ENCODE assay signal across 31 cellular contexts in genomic region chr3:9109570-9109914, GRCh38.
DNase-seq lines count a peak whose midpoint lies in the region; ATAC-seq, FAIRE-seq and TF ChIP-seq lines count a peak whose summit lies in the region.
"Had no signal": no experiment of that assay in that cellular context is flagged by ENCODE, and none has a peak within 500 bp of the region (broad histone marks: within the 10 kb centered on the region; RNA-seq: fewer than 3 reads in every experiment).

No MANE protein-coding gene starts in this region.

- no peak for FAIRE-seq in GM12878 (lab: Jason Lieb, UNC)
- FAIRE-seq: colon, D721Med, GM12892 had no signal

- no peak overlapping the region for H3K4ac ChIP-seq in trophoblast cell (ENCODE audit: low read depth, low read length)

- RAD21 ChIA-PET in GM12878 (lab: Charles Lee; ENCODE audit: unreplicated experiment) = no interaction called here

- TF ChIP-seq EP300 in GM12878 (IDR thresholded peaks at IDR 0.05; ENCODE audit: borderline replicate concordance in 1 of 2, control insufficient read depth in 1 of 2, low read depth in 2 of 2, low read length in 2 of 2) = no peak

- ATAC-seq in Right ventricle myocardium inferior (peak; percentile 20), GM12878 (no peak)
- ATAC-seq: HCT116; PC-3; sciatic nerve; stimulated activated naive CD8-positive, alpha-beta T cell treated with anti-CD3 and anti-CD28 coated beads, Interleukin-15, amount 100 ng/mL, for 72 hours had no signal

- no peak overlapping the region for H2BK12ac ChIP-seq in trophoblast cell (ENCODE audit: low read length)

- BruUV-seq in GM12878 (replicated peaks; lab: Mats Ljungman, UMichigan) = no TSS peak

- H4K20me1 ChIP-seq in GM12878 (ENCODE audit: control insufficient read depth, insufficient read depth) = no peaks in the 10 kb centered on the region

- H3K79me2 ChIP-seq in GM12878 (ENCODE audit: control insufficient read depth, insufficient read depth, low read length) = no peaks in the 10 kb centered on the region
- peaks cover 3% of the 10 kb centered on the region for H3K79me2 ChIP-seq in trophoblast cell (ENCODE audit: control insufficient read depth, insufficient read depth, low read length, poor library complexity)

- DNase-seq in Right ventricle myocardium inferior (ENCODE audit: missing footprints) (no peak), left ventricle myocardium inferior (no peak), GM12878 (ENCODE audit: low read depth, low spot score) (no peak), kidney glomerular epithelial cell (lab: John Stamatoyannopoulos, UW) (peak; percentile 53), trophoblast cell (no peak), SW480 (ENCODE audit: low spot score) (no peak), inferior parietal cortex (ENCODE audit: extremely low spot score) (no peak), GM19238 (ENCODE audit: insufficient read length, low spot score) (no peak)
- DNase-seq: activated CD4-positive, alpha-beta memory T cell treated with anti-CD3 and anti-CD28 coated beads, Interleukin-2, amount 10 ng/mL, durations not matched to agents 7 days and 5 days; activated CD4-positive, alpha-beta T cell treated with anti-CD3 and anti-CD28 coated beads for 1 hour; activated CD8-positive, alpha-beta memory T cell treated with anti-CD3 and anti-CD28 coated beads, Interleukin-2, amount 50 U/mL, for 4 hours; activated naive CD4-positive, alpha-beta T cell treated with anti-CD3 and anti-CD28 coated beads for 36 hours; CD4-positive, alpha-beta T cell; glutamatergic neuron; islet precursor cell; NCI-H1436; NCI-H2081; NCI-H2227 treated with DMSO at 0.1 percent for 48 hours; NCI-H526; PC-3; SHP77; stimulated activated CD4-positive, alpha-beta T cell treated with anti-CD3 and anti-CD28 coated beads, Interleukin-12 subunit alpha, Interleukin-12 subunit beta, amount 100 ng/mL, for 4 hours; stimulated activated CD4-positive, alpha-beta T cell treated with anti-CD3 and anti-CD28 coated beads, Interleukin-2, amount 100 ng/mL, for 48 hours; stimulated activated naive CD8-positive, alpha-beta T cell treated with anti-CD3 and anti-CD28 coated beads, Interleukin-15, amount 100 ng/mL, for 72 hours had no signal

- H3K9ac ChIP-seq in GM12878 (ENCODE audit: control insufficient read depth, insufficient read depth, low read length) = no peak overlapping the region
- no peak overlapping the region for H3K9ac ChIP-seq in trophoblast cell (ENCODE audit: low read length)

- H3K36me3 ChIP-seq in left ventricle myocardium inferior = no peaks in the 10 kb centered on the region
- no peaks in the 10 kb centered on the region for H3K36me3 ChIP-seq in GM12878 (ENCODE audit: control insufficient read depth in 2 of 2, insufficient read depth in 2 of 2, low read length in 1 of 2)
- no peaks in the 10 kb centered on the region for H3K36me3 ChIP-seq in trophoblast cell (ENCODE audit: control insufficient read depth in 1 of 2, insufficient read depth in 2 of 2, low read length in 2 of 2)
- H3K36me3 ChIP-seq: vagina had no signal

- H2AFZ ChIP-seq in GM12878 (ENCODE audit: control insufficient read depth, low read depth, low read length) (no peak overlapping the region), trophoblast cell (ENCODE audit: insufficient read depth, low read length, poor library complexity) (no peak overlapping the region)

- H3K27ac ChIP-seq in left ventricle myocardium inferior (replicated peaks) (no peak overlapping the region), GM12878 (ENCODE audit: control insufficient read depth, insufficient read depth) (no peak overlapping the region), trophoblast cell (ENCODE audit: low read depth, low read length) (no peak overlapping the region)
- H3K27ac ChIP-seq: vagina had no signal

- H3K4me1 ChIP-seq in left ventricle myocardium inferior (peaks cover 14% of the 10 kb centered on the region), GM12878 (ENCODE audit: control insufficient read depth, insufficient read depth, low read length) (no peaks in the 10 kb centered on the region), trophoblast cell (ENCODE audit: control insufficient read depth in 1 of 2, insufficient read depth in 2 of 2, low read length in 2 of 2) (peaks cover 6 to 13% of the 10 kb centered on the region in 2 experiments)
- H3K4me1 ChIP-seq: vagina had no signal

- SMC1A ChIA-PET in GM12878 (lab: Charles Lee; ENCODE audit: uncharacterized antibody, unreplicated experiment) = no interaction called here

- H3K4me3 ChIP-seq in left ventricle myocardium inferior = no peak overlapping the region
- no peak overlapping the region for H3K4me3 ChIP-seq in GM12878
- H3K4me3 ChIP-seq in trophoblast cell (ENCODE audit: low read depth, low read length) = no peak overlapping the region
- H3K4me3 ChIP-seq: lung, vagina had no signal

- in situ Hi-C loops in GM12878 (cut with MboI) = no loop called here

- WGBS in GM12878 (ENCODE audit: insufficient coverage, insufficient replicate concordance, low lambda C conversion rate, missing lambda C conversion rate) = no CpG with 5 or more reads among the region's 2 CpGs
- WGBS in trophoblast cell (ENCODE audit: extremely low coverage, insufficient coverage, insufficient read length) = no CpG with 5 or more reads among the region's 2 CpGs

- no peak overlapping the region for H3K14ac ChIP-seq in trophoblast cell (ENCODE audit: low read length)

- H3K18ac ChIP-seq in trophoblast cell (ENCODE audit: low read length) = peak overlapping the region; percentile 34

- H2AK5ac ChIP-seq in trophoblast cell (ENCODE audit: low read length) = no peak overlapping the region

- H4K91ac ChIP-seq in trophoblast cell (ENCODE audit: low read depth, low read length) = no peak overlapping the region

- H4K8ac ChIP-seq in trophoblast cell (ENCODE audit: low read depth, low read length) = no peak overlapping the region

- no peaks in the 10 kb centered on the region for H3K9me3 ChIP-seq in left ventricle myocardium inferior (replicated peaks)
- H3K9me3 ChIP-seq in GM12878 (replicated peaks; ENCODE audit: control insufficient read depth, insufficient read depth, low read length) = no peaks in the 10 kb centered on the region; the same call in 2 of the 3 replicates
- H3K9me3 ChIP-seq in trophoblast cell (ENCODE audit: insufficient read depth, low read depth, low read length) = peaks cover 4% of the 10 kb centered on the region
- H3K9me3 ChIP-seq: vagina had no signal

- no peak for TF ChIP-seq POLR2A in GM12878 (IDR thresholded peaks at IDR 0.05; ENCODE audit: low read depth, low read length)

- peaks cover 7% of the 10 kb centered on the region for H3K79me1 ChIP-seq in trophoblast cell (ENCODE audit: low read length)

- H3K23ac ChIP-seq in trophoblast cell (ENCODE audit: low read length) = no peak overlapping the region

- intact Hi-C loops in Right ventricle myocardium inferior (cut with DNase I) = no loop called here
- intact Hi-C loops in left ventricle myocardium inferior (cut with micrococcal nuclease) = no loop called here
- intact Hi-C loops in GM12878 (cut with micrococcal nuclease; ENCODE audit: unreplicated experiment) = no loop called here

- TF ChIP-seq RAD21 in GM12878 (IDR thresholded peaks at IDR 0.05; ENCODE audit: insufficient read depth, low read depth, low read length) = no peak

- CTCF ChIA-PET in GM12878 (lab: Yijun Ruan, JAX) = interaction anchor here (1.1 kb wide), 1 partner anchor 15 kb away, joined by 3 read pairs; no protein-coding TSS in a partner anchor

- no peak overlapping the region for H2BK120ac ChIP-seq in trophoblast cell (ENCODE audit: insufficient read depth, low read length, poor library complexity)

- H3K27me3 ChIP-seq in left ventricle myocardium inferior (ENCODE audit: low read depth) (peaks cover 7% of the 10 kb centered on the region), GM12878 (replicated peaks in 1 of 2; ENCODE audit: control insufficient read depth in 2 of 2, insufficient read depth in 2 of 2, low read length in 1 of 2) (no peaks in the 10 kb centered on the region), trophoblast cell (ENCODE audit: insufficient read depth, low read length) (no peaks in the 10 kb centered on the region)
- H3K27me3 ChIP-seq: vagina had no signal

- no peak for TF ChIP-seq CTCF in left ventricle myocardium inferior (IDR thresholded peaks at IDR 0.05; ENCODE audit: borderline replicate concordance)
- no peak for TF ChIP-seq CTCF in GM12878 (IDR thresholded peaks at IDR 0.05 in 2 of 3, conservative IDR thresholded peaks at IDR 0.05 in 1 of 3; ENCODE audit: control insufficient read depth in 2 of 3, extremely low read depth in 1 of 3, insufficient read depth in 1 of 3, low read depth in 3 of 3, low read length in 3 of 3)

- POLR2A ChIA-PET in GM12878 (lab: Charles Lee) = no interaction called here

- H2BK5ac ChIP-seq in trophoblast cell (ENCODE audit: low read depth, low read length, poor library complexity) = no peak overlapping the region

- no peak overlapping the region for H3K4me2 ChIP-seq in GM12878 (ENCODE audit: control insufficient read depth, insufficient read depth)
- no peak overlapping the region for H3K4me2 ChIP-seq in trophoblast cell (ENCODE audit: low read length)

- no peak overlapping the region for H4K12ac ChIP-seq in trophoblast cell (ENCODE audit: low read depth, low read length)

TF ChIP-seq in GM12878, 131 proteins besides CTCF, POLR2A, EP300 and RAD21:
- TF ChIP-seq PAX5 (IDR thresholded peaks at IDR 0.05; ENCODE audit: borderline replicate concordance, low read depth, low read length) = peak; percentile 28; the same call in 1 of the 2 replicates
- TF ChIP-seq ZNF207 (IDR thresholded peaks at IDR 0.05; ENCODE audit: borderline replicate concordance) = no peak
TF ChIP-seq in GM12878: peak in this region for 1.
